In genomic region chr12:112217647-112218046, GRCh38 we compare ENCODE assay signal across 11 cellular contexts.
"Had no signal": no experiment of that assay in that cellular context is flagged by ENCODE, and none has a peak within 500 bp of the region (broad histone marks: within the 10 kb centered on the region; RNA-seq: fewer than 3 reads in every experiment).

No MANE protein-coding gene starts in this region.

- DNase-seq: GOT3, H7, KBM-7 had no signal

- H3K9ac ChIP-seq: GM23248, KMS-11 had no signal

- FAIRE-seq: HepG2 had no signal

- H3K4me3 ChIP-seq: GM23248, HAP-1 had no signal

- H3K9me3 Mint-ChIP-seq: HFFc6, IgD-negative memory B cell had no signal

- H3K9me3 ChIP-seq: HAP-1 had no signal

- H3K27ac ChIP-seq: HL-60, KMS-11 had no signal

- H3K27me3 Mint-ChIP-seq: IgD-negative memory B cell had no signal

- H3K4me1 ChIP-seq: HAP-1 had no signal

- H3K4me3 Mint-ChIP-seq: IgD-negative memory B cell had no signal

- ATAC-seq: HCT116, HepG2 had no signal

- H2AFZ ChIP-seq: GM23248 had no signal

- H3K4me2 ChIP-seq: KMS-11 had no signal
